Comparison of ENCODE assay signal across 8 cellular contexts in genomic region chr20:58980711-58981563, GRCh38. TPM values are rescaled to one million over a fixed set of nuclear protein-coding genes. Genes with fewer than 3 reads are reported as not detected.
DNase-seq lines count a peak whose midpoint lies in the region; ATAC-seq and TF ChIP-seq lines count a peak whose summit lies in the region.

Gene NELFCD (plus strand): TSS chr20:58981256. CDS start chr20:58981310, 54 bp downstream.

- H3K9me3 Mint-ChIP-seq in activated CD4-positive, alpha-beta T cell treated with anti-CD3 and anti-CD28 coated beads for 36 hours (ENCODE audit: low read depth) = no peaks in the 10 kb centered on the region

- ATAC-seq in GM19023 (IDR thresholded peaks at IDR 0.05; ENCODE audit: unreplicated experiment) (peak; percentile 80), HG03280 (IDR thresholded peaks at IDR 0.05; ENCODE audit: unreplicated experiment) (peak; percentile 86)
- ATAC-seq in activated CD4-positive, alpha-beta T cell treated with anti-CD3 and anti-CD28 coated beads for 36 hours = peak; percentile 87

- peak within 1 kb of the TSS; percentile 89 for H3K27ac Mint-ChIP-seq in activated CD4-positive, alpha-beta T cell treated with anti-CD3 and anti-CD28 coated beads for 36 hours

- H3K4me3 ChIP-seq in choroid plexus epithelial cell (ENCODE audit: low read depth, low read length) = peak within 1 kb of the TSS; percentile 75

- peaks cover 27% of the 10 kb centered on the region for H3K36me3 Mint-ChIP-seq in activated CD4-positive, alpha-beta T cell treated with anti-CD3 and anti-CD28 coated beads for 36 hours (ENCODE audit: low read depth)

- no peak for TF ChIP-seq CTCF in choroid plexus epithelial cell (conservative IDR thresholded peaks at IDR 0.05; ENCODE audit: low read depth, low read length)

- POLR2A ChIA-PET in activated CD4-positive, alpha-beta T cell treated with anti-CD3 and anti-CD28 coated beads for 36 hours (lab: Charles Lee) = interaction anchor here (1.3 kb wide), 1 partner anchor 51 kb away, joined by 3 read pairs; the partner anchor contains the start of gene ATP5F1E

- CTCF ChIA-PET in activated CD4-positive, alpha-beta T cell treated with anti-CD3 and anti-CD28 coated beads for 36 hours (lab: Charles Lee) = interaction anchor here (0.6 to 0.8 kb wide), 2 partner anchors 37 to 1095 kb away, joined by 3 read pairs; no protein-coding TSS in a partner anchor

- no peaks in the 10 kb centered on the region for H3K27me3 Mint-ChIP-seq in activated CD4-positive, alpha-beta T cell treated with anti-CD3 and anti-CD28 coated beads for 36 hours

- DNase-seq in AG08396 (ENCODE audit: low spot score) (peak; percentile 100), NCI-H446 treated with DMSO at 0.1 percent for 48 hours (lab: John Stamatoyannopoulos, UW) (peak; percentile 74), choroid plexus epithelial cell (ENCODE audit: low read depth) (peak; percentile 76), kidney tubule cell (ENCODE audit: low spot score) (peak; percentile 89)
- DNase-seq in activated CD4-positive, alpha-beta T cell treated with anti-CD3 and anti-CD28 coated beads for 36 hours = peak; percentile 94
- DNase-seq in stimulated activated CD4-positive, alpha-beta T cell treated with anti-CD3 and anti-CD28 coated beads, Interleukin-1b, Interleukin-23, amount 100 ng/mL, for 1 hour (ENCODE audit: low read depth in 2 of 2) = peak; percentile 75 to 91

- H3K4me1 Mint-ChIP-seq in activated CD4-positive, alpha-beta T cell treated with anti-CD3 and anti-CD28 coated beads for 36 hours = peaks cover 32% of the 10 kb centered on the region

- intact Hi-C loops in activated CD4-positive, alpha-beta T cell treated with anti-CD3 and anti-CD28 coated beads for 36 hours (cut with DNase I, micrococcal nuclease) = loop anchor here (1.0 to 5.0 kb wide), 13 partner anchors 26 to 672 kb away; partner anchors contain the start of genes ATP5F1E (in 2 of the 2), PRELID3B (in 2 of the 2), CTSZ (in 1 of the 2) and RAB22A (in 1 of the 2)

- H3K4me3 Mint-ChIP-seq in activated CD4-positive, alpha-beta T cell treated with anti-CD3 and anti-CD28 coated beads for 36 hours = peak within 1 kb of the TSS; percentile 85

RNA-seq across cellular contexts. Expression of gene NELFCD, which starts in this region (rescaled TPM):
- 100 to 1,000 TPM; 111 to 121 TPM for total RNA-seq in activated CD4-positive, alpha-beta T cell treated with anti-CD3 and anti-CD28 coated beads for 36 hours

Comparison
In these comparisons a context has a peak if more than half of its experiments do, and no peak if none do; other contexts are left out.
1. Peak in every context shown above with its lines: DNase-seq, ATAC-seq and H3K4me3 ChIP-seq.